ENCODE assay signal across 8 cellular contexts in genomic region chr2:86368181-86368824, GRCh38. TPM values are rescaled to one million over a fixed set of nuclear protein-coding genes. Genes with fewer than 3 reads are reported as not detected.
DNase-seq lines count a peak whose midpoint lies in the region; ATAC-seq lines count a peak whose summit lies in the region.

No MANE protein-coding gene starts in this region.

- no peak overlapping the region for H3K9ac ChIP-seq in HUES48 (ENCODE audit: low read depth, low read length)

- ATAC-seq in GM18858 (IDR thresholded peaks at IDR 0.05; ENCODE audit: unreplicated experiment), result no peak

- no peak overlapping the region for H3K27ac ChIP-seq in HUES48 (ENCODE audit: low read depth, low read length)

- H3K36me3 ChIP-seq in HUES48 (ENCODE audit: control insufficient read depth, insufficient read depth, low read length), result no peaks in the 10 kb centered on the region

- 0 out of 2 replicates have a peak, but pooled peaks cover 4% of the 10 kb centered on the region for H3K9me3 ChIP-seq in HUES48 (ENCODE audit: control insufficient read depth, insufficient read depth, low read length)

- H3K4me3 ChIP-seq in HUES48 (ENCODE audit: low read depth, low read length), result peak overlapping the region; percentile 52; the same call in 1 of the 2 replicates

- H3K4me1 ChIP-seq in HUES48 (ENCODE audit: control insufficient read depth, insufficient read depth, low read length), result peaks cover 4% of the 10 kb centered on the region; the same call in 1 of the 2 replicates

- no peaks in the 10 kb centered on the region for H3K27me3 ChIP-seq in HUES48 (ENCODE audit: control insufficient read depth, insufficient read depth, low read length)

- peak; percentile 48 for DNase-seq in DMS53 treated with DMSO at 0.1 percent for 48 hours (lab: John Stamatoyannopoulos, UW; ENCODE audit: unreplicated experiment)
- DNase-seq in SKM-1 treated with dmso at 0.1 percent for 144 hours (lab: John Stamatoyannopoulos, UW; ENCODE audit: unreplicated experiment), result peak; percentile 68
- peak; percentile 61 for DNase-seq in astrocyte of the hippocampus (ENCODE audit: low read depth, low spot score)
- DNase-seq in inferior parietal cortex (ENCODE audit: extremely low spot score), result peak; percentile 40
- peak in 3 of 4 experiments; percentile 7 to 20 (median 14) for DNase-seq in stimulated activated CD4-positive, alpha-beta T cell treated with anti-CD3 and anti-CD28 coated beads, Interleukin-1b, Interleukin-23, amount 100 ng/mL, for 24 hours (ENCODE audit: low read depth in 4 of 4, low spot score in 1 of 4)
- DNase-seq in occipital lobe (lab: John Stamatoyannopoulos, UW), result no peak

RNA-seq across cellular contexts. Expression of gene REEP1, which starts 30.9 kb away (rescaled TPM):
- 156 TPM for total RNA-seq in occipital lobe
